ENCODE assay signal across 22 cellular contexts in genomic region chr1:14988636-14989035, GRCh38.
DNase-seq lines count a peak whose midpoint lies in the region; TF ChIP-seq lines count a peak whose summit lies in the region.
"Had no signal": no experiment of that assay in that cellular context is flagged by ENCODE, and none has a peak within 500 bp of the region (broad histone marks: within the 10 kb centered on the region; RNA-seq: fewer than 3 reads in every experiment).

No MANE protein-coding gene starts in this region.

- TF ChIP-seq POLR2A in tibial nerve (IDR thresholded peaks at IDR 0.05) = no peak

- H3K9me3 ChIP-seq in BLaER1 treated with 17β-estradiol and CSF1 and Interleukin-3, amounts not matched to agents 10 nM and 100 nM (replicated peaks in 1 of 11) = no peaks in the 10 kb centered on the region
- peaks cover 3% of the 10 kb centered on the region for H3K9me3 ChIP-seq in trophoblast cell (ENCODE audit: insufficient read depth, low read depth, low read length)
- H3K9me3 ChIP-seq in tibial nerve = no peaks in the 10 kb centered on the region
- H3K9me3 ChIP-seq: MG63, SJSA1 had no signal

- H3K4me1 Mint-ChIP-seq in mesothelial cell of epicardium (peaks cover 9% of the 10 kb centered on the region), type B pancreatic cell (ENCODE audit: unreplicated experiment) (peaks cover 20% of the 10 kb centered on the region)
- H3K4me1 Mint-ChIP-seq: CD4-positive, alpha-beta memory T cell had no signal

- H3K27ac ChIP-seq in BLaER1 treated with 17β-estradiol and CSF1 and Interleukin-3, amounts not matched to agents 10 nM and 100 nM = peak overlapping the region in 1 of 11 experiments; percentile 30; a peak in 1 of 22 replicates
- H3K27ac ChIP-seq in trophoblast cell (ENCODE audit: low read depth, low read length) (no peak overlapping the region), tibial nerve (no peak overlapping the region)
- H3K27ac ChIP-seq: SJSA1 had no signal

- no peak overlapping the region for H2BK120ac ChIP-seq in trophoblast cell (ENCODE audit: insufficient read depth, low read length, poor library complexity)

- H3K9me3 Mint-ChIP-seq in mesothelial cell of epicardium = no peaks in the 10 kb centered on the region
- H3K9me3 Mint-ChIP-seq in type B pancreatic cell = no peaks in the 10 kb centered on the region
- H3K9me3 Mint-ChIP-seq: CD4-positive, alpha-beta memory T cell had no signal

- H3K4me3 ChIP-seq in BLaER1 treated with 17β-estradiol and CSF1 and Interleukin-3, amounts not matched to agents 10 nM and 100 nM = no peak overlapping the region
- H3K4me3 ChIP-seq in trophoblast cell (ENCODE audit: low read depth, low read length) (peak overlapping the region; percentile 39), tibial nerve (no peak overlapping the region)
- H3K4me3 ChIP-seq: MG63, SJSA1 had no signal

- peak overlapping the region in 10 of 11 experiments; percentile 1 to 78 (median 70); a peak in 17 of 22 replicates for H3K4me2 ChIP-seq in BLaER1 treated with 17β-estradiol and CSF1 and Interleukin-3, amounts not matched to agents 10 nM and 100 nM
- H3K4me2 ChIP-seq in trophoblast cell (ENCODE audit: low read length) = no peak overlapping the region

- no peak overlapping the region for H2AFZ ChIP-seq in trophoblast cell (ENCODE audit: insufficient read depth, low read length, poor library complexity)

- H2AK5ac ChIP-seq in trophoblast cell (ENCODE audit: low read length) = peak overlapping the region; percentile 49

- H4K8ac ChIP-seq in trophoblast cell (ENCODE audit: low read depth, low read length) = no peak overlapping the region

- H3K4ac ChIP-seq in trophoblast cell (ENCODE audit: low read depth, low read length) = no peak overlapping the region

- no peak for DNase-seq in mesothelial cell of epicardium (ENCODE audit: low spot score in 2 of 2, unreplicated experiment in 2 of 2)
- DNase-seq in trophoblast cell = no peak
- no peak for DNase-seq in type B pancreatic cell (ENCODE audit: extremely low spot score, unreplicated experiment)
- DNase-seq in tibial nerve (ENCODE audit: low spot score in 2 of 2) = no peak
- no peak for DNase-seq in 8988T
- no peak for DNase-seq in globus pallidus (ENCODE audit: low spot score)
- DNase-seq: CD4-positive, alpha-beta memory T cell; COR-L47; DMS53; IMR-90; KG1; MG63; NCI-H1105 treated with DMSO at 0.1 percent for 48 hours; NCI-H146; NCI-H1930; NCI-H446; NCI-H524 treated with DMSO at 0.1 percent for 48 hours; NCI-H82; NK-92 treated with Interleukin-12 subunit alpha and Interleukin-12 subunit beta, amount 100 ng/mL, for 24 hours; PC-3 had no signal

- no peaks in the 10 kb centered on the region for H3K79me2 ChIP-seq in trophoblast cell (ENCODE audit: control insufficient read depth, insufficient read depth, low read length, poor library complexity)

- H3K4me3 Mint-ChIP-seq in mesothelial cell of epicardium (no peak overlapping the region), type B pancreatic cell (no peak overlapping the region)
- H3K4me3 Mint-ChIP-seq: CD4-positive, alpha-beta memory T cell had no signal

- H2BK5ac ChIP-seq in trophoblast cell (ENCODE audit: low read depth, low read length, poor library complexity) = no peak overlapping the region

- H3K27ac Mint-ChIP-seq in mesothelial cell of epicardium (peak overlapping the region; percentile 47), type B pancreatic cell (peak overlapping the region; percentile 79)
- H3K27ac Mint-ChIP-seq: CD4-positive, alpha-beta memory T cell had no signal

- no peak overlapping the region for H4K12ac ChIP-seq in trophoblast cell (ENCODE audit: low read depth, low read length)

- no peak for TF ChIP-seq CTCF in mesothelial cell of epicardium (IDR thresholded peaks at IDR 0.05; ENCODE audit: unreplicated experiment)
- TF ChIP-seq CTCF in type B pancreatic cell (conservative IDR thresholded peaks at IDR 0.05) = no peak
- no peak for TF ChIP-seq CTCF in tibial nerve (IDR thresholded peaks at IDR 0.05)

- H2BK12ac ChIP-seq in trophoblast cell (ENCODE audit: low read length) = peak overlapping the region; percentile 19

- peak overlapping the region in 4 of 11 experiments; percentile 9 to 34 (median 17); a peak in 4 of 22 replicates for H3K9ac ChIP-seq in BLaER1 treated with 17β-estradiol and CSF1 and Interleukin-3, amounts not matched to agents 10 nM and 100 nM
- no peak overlapping the region for H3K9ac ChIP-seq in trophoblast cell (ENCODE audit: low read length)

- no CpG with 5 or more reads among the region's 8 CpGs for WGBS in trophoblast cell (ENCODE audit: extremely low coverage, insufficient coverage, insufficient read length)
- 80 to 92% methylated on average over 3 to 8 of the region's 8 CpGs for WGBS in tibial nerve, 2 donors

- H3K36me3 ChIP-seq in BLaER1 treated with 17β-estradiol and CSF1 and Interleukin-3, amounts not matched to agents 10 nM and 100 nM = no peaks in the 10 kb centered on the region
- no peaks in the 10 kb centered on the region for H3K36me3 ChIP-seq in trophoblast cell (ENCODE audit: control insufficient read depth in 1 of 2, insufficient read depth in 2 of 2, low read length in 2 of 2)
- no peaks in the 10 kb centered on the region for H3K36me3 ChIP-seq in tibial nerve
- H3K36me3 ChIP-seq: MG63, SJSA1 had no signal

- peak overlapping the region; percentile 11 for H3K14ac ChIP-seq in trophoblast cell (ENCODE audit: low read length)

- no peaks in the 10 kb centered on the region for H3K36me3 Mint-ChIP-seq in mesothelial cell of epicardium
- H3K36me3 Mint-ChIP-seq in type B pancreatic cell = peaks cover 4% of the 10 kb centered on the region
- H3K36me3 Mint-ChIP-seq: CD4-positive, alpha-beta memory T cell had no signal

- H3K4me1 ChIP-seq in BLaER1 treated with 17β-estradiol and CSF1 and Interleukin-3, amounts not matched to agents 10 nM and 100 nM = peaks cover 0 to 36% (median 18%) of the 10 kb centered on the region in 10 experiments; a peak in 15 of 20 replicates
- peaks cover 9 to 10% of the 10 kb centered on the region in 2 experiments for H3K4me1 ChIP-seq in trophoblast cell (ENCODE audit: control insufficient read depth in 1 of 2, insufficient read depth in 2 of 2, low read length in 2 of 2)
- H3K4me1 ChIP-seq in tibial nerve = peaks cover 0 to 11% (median 0%) of the 10 kb centered on the region in 4 donors
- H3K4me1 ChIP-seq: SJSA1 had no signal

- H3K27me3 ChIP-seq in BLaER1 treated with 17β-estradiol and CSF1 and Interleukin-3, amounts not matched to agents 10 nM and 100 nM = peaks cover 0 to 10% (median 0%) of the 10 kb centered on the region in 11 experiments; a peak in 3 of 22 replicates
- no peaks in the 10 kb centered on the region for H3K27me3 ChIP-seq in trophoblast cell (ENCODE audit: insufficient read depth, low read length)
- H3K27me3 ChIP-seq in tibial nerve = no peaks in the 10 kb centered on the region
- H3K27me3 ChIP-seq: MG63, SJSA1 had no signal

- peak overlapping the region; percentile 8 for H4K91ac ChIP-seq in trophoblast cell (ENCODE audit: low read depth, low read length)

- H3K18ac ChIP-seq in trophoblast cell (ENCODE audit: low read length) = peak overlapping the region; percentile 16

- peaks cover 0 to 44% (median 8%) of the 10 kb centered on the region in 11 experiments; a peak in 12 of 22 replicates for H4K20me1 ChIP-seq in BLaER1 treated with 17β-estradiol and CSF1 and Interleukin-3, amounts not matched to agents 10 nM and 100 nM

- TF ChIP-seq EP300 in tibial nerve (IDR thresholded peaks at IDR 0.05) = no peak

- H3K27me3 Mint-ChIP-seq in mesothelial cell of epicardium (ENCODE audit: low read depth) (no peaks in the 10 kb centered on the region), type B pancreatic cell (no peaks in the 10 kb centered on the region)
- H3K27me3 Mint-ChIP-seq: CD4-positive, alpha-beta memory T cell had no signal

- peaks cover 2% of the 10 kb centered on the region for H3K79me1 ChIP-seq in trophoblast cell (ENCODE audit: low read length)

- peak overlapping the region; percentile 50 for H3K23ac ChIP-seq in trophoblast cell (ENCODE audit: low read length)
